ENCODE assay signal across 2 cellular contexts in the genomic region with DNA sequence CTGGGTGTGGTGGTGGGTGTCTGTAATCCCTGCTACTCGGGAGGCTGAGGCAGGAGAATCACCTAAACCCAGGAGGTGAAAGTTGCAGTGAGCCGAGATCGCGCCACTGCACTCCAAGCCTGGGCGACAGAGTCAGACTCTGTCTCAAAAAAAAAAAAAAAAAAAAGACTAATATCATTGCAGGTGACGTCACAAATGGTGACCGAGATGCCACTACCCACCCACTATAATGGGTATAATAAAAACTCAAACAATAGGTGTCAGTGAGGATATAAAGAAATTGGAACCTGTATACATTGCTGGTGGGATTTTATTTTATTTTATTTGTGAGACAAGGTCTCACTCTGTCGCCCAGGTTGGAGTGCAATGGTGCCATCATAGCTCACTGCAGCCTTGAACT. TPM values are rescaled to one million over a fixed set of nuclear protein-coding genes. Genes with fewer than 3 reads are reported as not detected.
"Had no signal": no experiment of that assay in that cellular context is flagged by ENCODE, and none has a peak within 500 bp of the region (broad histone marks: within the 10 kb centered on the region; RNA-seq: fewer than 3 reads in every experiment).

No MANE protein-coding gene starts in this region.

RNA-seq across cellular contexts. Expression of gene DLK2, which starts 40.1 kb away (rescaled TPM):
- total RNA-seq: OCI-LY7, Peyer's patch had no signal
